ENCODE assay signal across 17 cellular contexts in the genomic region with DNA sequence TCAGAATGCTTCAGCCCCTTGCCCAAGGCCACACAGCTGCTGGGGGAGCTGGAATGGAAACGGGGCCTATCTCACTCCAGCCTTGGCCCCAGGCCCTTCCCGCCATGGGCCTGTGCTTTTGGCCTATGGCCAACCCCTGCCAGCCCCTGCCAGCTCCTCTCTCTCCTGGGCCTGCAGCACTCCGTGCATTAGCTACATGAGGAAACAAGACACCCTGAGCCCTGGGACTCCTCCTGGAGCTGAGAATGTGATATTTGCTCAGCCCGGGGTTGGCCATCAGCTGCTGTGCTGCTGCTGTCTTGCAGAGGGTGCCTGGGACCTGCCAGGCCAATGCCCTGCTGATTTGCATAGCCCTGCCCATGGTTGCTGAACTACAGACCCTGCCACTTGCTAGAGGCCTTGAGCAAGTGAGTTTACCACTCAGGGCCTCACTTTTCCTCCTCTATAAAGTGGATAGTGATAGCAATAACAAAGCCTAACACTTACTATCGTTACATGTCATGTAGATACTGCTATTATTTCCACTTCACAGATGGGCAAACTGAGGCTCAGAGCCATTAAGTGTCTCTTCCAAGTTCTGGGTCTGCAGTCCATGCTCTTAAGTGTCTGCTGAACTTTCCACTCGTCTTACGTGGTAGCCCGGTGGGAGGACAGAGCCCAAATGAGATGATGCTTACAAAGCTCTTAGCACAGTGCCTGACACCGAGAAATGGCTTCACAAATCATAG.
DNase-seq lines count a peak whose midpoint lies in the region; ATAC-seq and TF ChIP-seq lines count a peak whose summit lies in the region.
"Had no signal": no experiment of that assay in that cellular context is flagged by ENCODE, and none has a peak within 500 bp of the region (broad histone marks: within the 10 kb centered on the region; RNA-seq: fewer than 3 reads in every experiment).

No MANE protein-coding gene starts in this region.

- peaks cover 11% of the 10 kb centered on the region for H3K36me3 Mint-ChIP-seq in natural killer cell treated with Interleukin-12 subunit alpha and Interleukin-12 subunit beta and Interleukin-15 and Interleukin-18, amount 100 ng/mL, for 72 hours
- no peaks in the 10 kb centered on the region for H3K36me3 Mint-ChIP-seq in natural killer cell

- no peaks in the 10 kb centered on the region for H3K9me3 Mint-ChIP-seq in natural killer cell treated with Interleukin-12 subunit alpha and Interleukin-12 subunit beta and Interleukin-15 and Interleukin-18, amount 100 ng/mL, for 72 hours
- H3K9me3 Mint-ChIP-seq in natural killer cell = peaks cover 2 to 3% of the 10 kb centered on the region in 2 donors
- H3K9me3 Mint-ChIP-seq: type B pancreatic cell had no signal

- DNase-seq in natural killer cell treated with Interleukin-12 subunit alpha and Interleukin-12 subunit beta and Interleukin-15 and Interleukin-18, amount 100 ng/mL, for 72 hours (ENCODE audit: low spot score) = no peak
- DNase-seq in natural killer cell = no peak
- DNase-seq in RPMI8226 = peak; percentile 50
- DNase-seq in left colon = peak; percentile 51 to 73
- no peak for DNase-seq in AML-193 (lab: John Stamatoyannopoulos, UW)
- DNase-seq in activated CD8-positive, alpha-beta memory T cell treated with anti-CD3 and anti-CD28 coated beads for 24 hours = no peak
- no peak for DNase-seq in NCI-H82 treated with DMSO at 0.1 percent for 48 hours (lab: John Stamatoyannopoulos, UW; ENCODE audit: unreplicated experiment)
- DNase-seq: activated CD4-positive, alpha-beta T cell treated with anti-CD3 and anti-CD28 coated beads, Interleukin-2, amount 10 ng/mL, durations not matched to agents 7 days and 5 days; DMS53; esophagus squamous epithelium; hippocampal formation; NCI-H1048; occipital lobe; T-helper 17 cell had no signal

- TF ChIP-seq CTCF in natural killer cell (IDR thresholded peaks at IDR 0.05) = no peak

- peak overlapping the region; percentile 32 to 49 for H3K27ac Mint-ChIP-seq in natural killer cell treated with Interleukin-12 subunit alpha and Interleukin-12 subunit beta and Interleukin-15 and Interleukin-18, amount 100 ng/mL, for 72 hours
- no peak overlapping the region for H3K27ac Mint-ChIP-seq in natural killer cell
- H3K27ac Mint-ChIP-seq: activated CD4-positive, alpha-beta T cell treated with anti-CD3 and anti-CD28 coated beads, Interleukin-2, amount 10 ng/mL, durations not matched to agents 7 days and 5 days; activated T-helper 1 cell treated with anti-CD3 and anti-CD28 coated beads, Interleukin-12 subunit alpha, Interleukin-12 subunit beta, Interleukin-2, Interleukin-4 antibody, amounts not matched to agents 30 ng/mL and 10 ng/mL and 1 ng/mL, durations not matched to agents 14 hours and 24 hours and 36 hours; T-helper 17 cell had no signal

- no peak overlapping the region for H3K4me3 Mint-ChIP-seq in natural killer cell treated with Interleukin-12 subunit alpha and Interleukin-12 subunit beta and Interleukin-15 and Interleukin-18, amount 100 ng/mL, for 72 hours
- H3K4me3 Mint-ChIP-seq in natural killer cell = no peak overlapping the region
- H3K4me3 Mint-ChIP-seq: activated CD4-positive, alpha-beta T cell treated with anti-CD3 and anti-CD28 coated beads, Interleukin-2, amount 10 ng/mL, durations not matched to agents 7 days and 5 days; activated T-helper 1 cell treated with anti-CD3 and anti-CD28 coated beads, Interleukin-12 subunit alpha, Interleukin-12 subunit beta, Interleukin-2, Interleukin-4 antibody, amounts not matched to agents 30 ng/mL and 10 ng/mL and 1 ng/mL, durations not matched to agents 14 hours and 24 hours and 36 hours; T-helper 17 cell; type B pancreatic cell had no signal

- peaks cover 5 to 8% of the 10 kb centered on the region in 2 donors for H3K27me3 Mint-ChIP-seq in natural killer cell treated with Interleukin-12 subunit alpha and Interleukin-12 subunit beta and Interleukin-15 and Interleukin-18, amount 100 ng/mL, for 72 hours
- H3K27me3 Mint-ChIP-seq in natural killer cell (ENCODE audit: low read depth in 2 of 2) = peaks cover 8 to 20% of the 10 kb centered on the region in 2 donors
- H3K27me3 Mint-ChIP-seq: activated CD4-positive, alpha-beta T cell treated with anti-CD3 and anti-CD28 coated beads, Interleukin-2, amount 10 ng/mL, durations not matched to agents 7 days and 5 days; type B pancreatic cell had no signal

- no peak for ATAC-seq in natural killer cell treated with Interleukin-12 subunit alpha and Interleukin-12 subunit beta and Interleukin-15 and Interleukin-18, amount 100 ng/mL, for 72 hours
- ATAC-seq in natural killer cell (no peak), left colon (peak; percentile 72), GM21367 (IDR thresholded peaks at IDR 0.05; ENCODE audit: unreplicated experiment) (no peak)
- ATAC-seq: T-helper 17 cell had no signal

- intact Hi-C loops in natural killer cell (cut with micrococcal nuclease) = no loop called here
- intact Hi-C loops in left colon (cut with DNase I, micrococcal nuclease) = loop anchor here in 1 of 2 donors (2.0 kb wide), 1 partner anchor 101 kb away; no protein-coding TSS in a partner anchor

- H3K4me1 Mint-ChIP-seq in natural killer cell treated with Interleukin-12 subunit alpha and Interleukin-12 subunit beta and Interleukin-15 and Interleukin-18, amount 100 ng/mL, for 72 hours (ENCODE audit: low read depth in 2 of 2) = peaks cover 22 to 30% of the 10 kb centered on the region in 2 donors
- peaks cover 20% of the 10 kb centered on the region in 2 donors for H3K4me1 Mint-ChIP-seq in natural killer cell

Comparison
In these comparisons a context has a peak if more than half of its experiments do, and no peak if none do; other contexts are left out.
1. H3K27ac Mint-ChIP-seq: peak in natural killer cell treated with Interleukin-12 subunit alpha and Interleukin-12 subunit beta and Interleukin-15 and Interleukin-18, amount 100 ng/mL, for 72 hours (2 of 2); none in natural killer cell (0 of 2).
2. DNase-seq: peak in RPMI8226 (single experiment) and left colon (2 of 2); none in natural killer cell treated with Interleukin-12 subunit alpha and Interleukin-12 subunit beta and Interleukin-15 and Interleukin-18, amount 100 ng/mL, for 72 hours (single experiment), natural killer cell (single experiment), AML-193 (0 of 2), activated CD8-positive, alpha-beta memory T cell treated with anti-CD3 and anti-CD28 coated beads for 24 hours (single experiment) and NCI-H82 treated with DMSO at 0.1 percent for 48 hours (single experiment).